ENCODE assay signal across 10 cellular contexts in genomic region chr9:120940573-120940972, GRCh38.
"Had no signal": no experiment of that assay in that cellular context is flagged by ENCODE, and none has a peak within 500 bp of the region (broad histone marks: within the 10 kb centered on the region; RNA-seq: fewer than 3 reads in every experiment).

No MANE protein-coding gene starts in this region.

- H3K27ac ChIP-seq: cardiac muscle cell, pancreas had no signal

- DNase-seq: activated CD4-positive, alpha-beta T cell treated with anti-CD3 and anti-CD28 coated beads for 1 hour; activated CD4-positive, alpha-beta T cell treated with anti-CD3 and anti-CD28 coated beads, Interleukin-2, amount 50 U/mL, for 4 hours; activated naive CD4-positive, alpha-beta T cell treated with anti-CD3 and anti-CD28 coated beads, Interleukin-2, amount 50 U/mL, for 16 hours; activated T-cell treated with anti-CD3 and anti-CD28 coated beads, Interleukin-2, amount 50 U/mL, for 1 hour; pancreas; stimulated activated CD4-positive, alpha-beta T cell treated with anti-CD3 and anti-CD28 coated beads, Interleukin-2, amount 100 ng/mL, for 48 hours; stimulated activated naive CD4-positive, alpha-beta T cell treated with Interleukin-2 at 50 U/mL for 16 hours; T-helper 9 cell had no signal

- H3K36me3 ChIP-seq: cardiac muscle cell, pancreas, upper lobe of left lung had no signal

- H3K27me3 ChIP-seq: cardiac muscle cell, pancreas, upper lobe of left lung had no signal

- H3K9me3 ChIP-seq: pancreas, upper lobe of left lung had no signal

- H3K4me3 ChIP-seq: cardiac muscle cell, pancreas, upper lobe of left lung had no signal

- ATAC-seq: pancreas had no signal
